In genomic region chr21:40254540-40255455, GRCh38 we compare ENCODE assay signal across 21 cellular contexts.
DNase-seq lines count a peak whose midpoint lies in the region; ATAC-seq, FAIRE-seq and TF ChIP-seq lines count a peak whose summit lies in the region.
"Had no signal": no experiment of that assay in that cellular context is flagged by ENCODE, and none has a peak within 500 bp of the region (broad histone marks: within the 10 kb centered on the region; RNA-seq: fewer than 3 reads in every experiment).

No MANE protein-coding gene starts in this region.

- H3K4me2 ChIP-seq in astrocyte (ENCODE audit: low read length), result peak overlapping the region; percentile 33

- no peaks in the 10 kb centered on the region for H3K4me1 Mint-ChIP-seq in astrocyte (ENCODE audit: low read depth, unreplicated experiment)
- H3K4me1 Mint-ChIP-seq: CD8-positive, alpha-beta memory T cell had no signal

- no peak for ATAC-seq in GM18907 (IDR thresholded peaks at IDR 0.05; ENCODE audit: unreplicated experiment)
- ATAC-seq: gastrocnemius medialis, HCT116 had no signal

- peaks cover 7% of the 10 kb centered on the region for H3K4me1 ChIP-seq in astrocyte (ENCODE audit: insufficient read depth, low read length)
- H3K4me1 ChIP-seq: gastrocnemius medialis, stomach had no signal

- no peak overlapping the region for H3K9ac ChIP-seq in astrocyte (ENCODE audit: low read length)

- H3K27me3 ChIP-seq in astrocyte (ENCODE audit: insufficient read depth, low read length), result no peaks in the 10 kb centered on the region
- H3K27me3 ChIP-seq: brain microvascular endothelial cell, gastrocnemius medialis, stomach had no signal

- TF ChIP-seq CTCF in astrocyte (IDR thresholded peaks at IDR 0.05; ENCODE audit: insufficient read depth, low read depth, low read length), result no peak

- H3K27ac ChIP-seq in astrocyte (ENCODE audit: low read depth, low read length), result no peak overlapping the region
- H3K27ac ChIP-seq: brain microvascular endothelial cell, gastrocnemius medialis, stomach had no signal

- no peak overlapping the region for H2AFZ ChIP-seq in astrocyte (ENCODE audit: low read depth, low read length)

- H3K4me3 Mint-ChIP-seq in astrocyte (ENCODE audit: unreplicated experiment), result no peak overlapping the region
- H3K4me3 Mint-ChIP-seq: CD8-positive, alpha-beta memory T cell had no signal

- peak; percentile 47 for DNase-seq in NCI-H82 (lab: John Stamatoyannopoulos, UW)
- DNase-seq in NCI-H82 treated with DMSO at 0.1 percent for 48 hours (lab: John Stamatoyannopoulos, UW; ENCODE audit: unreplicated experiment), result no peak
- peak; percentile 84 for DNase-seq in astrocyte (ENCODE audit: low read depth)
- DNase-seq in inferior parietal cortex (ENCODE audit: extremely low spot score), result peak; percentile 27
- no peak for DNase-seq in iPS-NIHi11 (ENCODE audit: low spot score)
- DNase-seq in mucosa of gallbladder (ENCODE audit: low spot score), result no peak
- DNase-seq in NK-92 (lab: John Stamatoyannopoulos, UW; ENCODE audit: unreplicated experiment), result no peak
- DNase-seq: 8988T; activated effector memory CD4-positive, alpha-beta T cell treated with Interleukin-2 at 50 U/mL for 16 hours; brain microvascular endothelial cell; CD8-positive, alpha-beta memory T cell; effector CD4-positive, alpha-beta T cell; gastrocnemius medialis; GDM1; islet precursor cell; NCI-H1092; NCI-H345; OCI-M1; stomach had no signal

- no peaks in the 10 kb centered on the region for H3K27me3 Mint-ChIP-seq in astrocyte (ENCODE audit: low read depth, unreplicated experiment)
- H3K27me3 Mint-ChIP-seq: CD8-positive, alpha-beta memory T cell had no signal

- H3K9me3 ChIP-seq in astrocyte (ENCODE audit: insufficient read depth, low read depth, low read length), result no peaks in the 10 kb centered on the region
- H3K9me3 ChIP-seq: gastrocnemius medialis had no signal

- no peaks in the 10 kb centered on the region for H3K79me2 ChIP-seq in astrocyte (ENCODE audit: insufficient read depth, low read length)

- H3K27ac Mint-ChIP-seq in astrocyte (ENCODE audit: unreplicated experiment), result no peak overlapping the region
- H3K27ac Mint-ChIP-seq: CD8-positive, alpha-beta memory T cell had no signal

- H3K4me3 ChIP-seq in astrocyte (ENCODE audit: insufficient read depth, low read depth, low read length), result no peak overlapping the region
- H3K4me3 ChIP-seq: gastrocnemius medialis, stomach had no signal

- H3K36me3 ChIP-seq in astrocyte (ENCODE audit: insufficient read depth, low read length), result no peaks in the 10 kb centered on the region
- H3K36me3 ChIP-seq: brain microvascular endothelial cell, gastrocnemius medialis, stomach had no signal

- no peaks in the 10 kb centered on the region for H4K20me1 ChIP-seq in astrocyte (ENCODE audit: insufficient read depth, low read length)

- no peaks in the 10 kb centered on the region for H3K36me3 Mint-ChIP-seq in astrocyte (ENCODE audit: low read depth, unreplicated experiment)

- peaks cover 4% of the 10 kb centered on the region for H3K9me3 Mint-ChIP-seq in astrocyte (ENCODE audit: unreplicated experiment)

- no peak for FAIRE-seq in astrocyte (lab: Jason Lieb, UNC)

Comparison
In these comparisons a context has a peak if more than half of its experiments do, and no peak if none do; other contexts are left out.
1. DNase-seq: peak in NCI-H82 (single experiment), astrocyte (single experiment) and inferior parietal cortex (single experiment); none in NCI-H82 treated with DMSO at 0.1 percent for 48 hours (single experiment), iPS-NIHi11 (single experiment), mucosa of gallbladder (single experiment) and NK-92 (single experiment).